In the genomic region with DNA sequence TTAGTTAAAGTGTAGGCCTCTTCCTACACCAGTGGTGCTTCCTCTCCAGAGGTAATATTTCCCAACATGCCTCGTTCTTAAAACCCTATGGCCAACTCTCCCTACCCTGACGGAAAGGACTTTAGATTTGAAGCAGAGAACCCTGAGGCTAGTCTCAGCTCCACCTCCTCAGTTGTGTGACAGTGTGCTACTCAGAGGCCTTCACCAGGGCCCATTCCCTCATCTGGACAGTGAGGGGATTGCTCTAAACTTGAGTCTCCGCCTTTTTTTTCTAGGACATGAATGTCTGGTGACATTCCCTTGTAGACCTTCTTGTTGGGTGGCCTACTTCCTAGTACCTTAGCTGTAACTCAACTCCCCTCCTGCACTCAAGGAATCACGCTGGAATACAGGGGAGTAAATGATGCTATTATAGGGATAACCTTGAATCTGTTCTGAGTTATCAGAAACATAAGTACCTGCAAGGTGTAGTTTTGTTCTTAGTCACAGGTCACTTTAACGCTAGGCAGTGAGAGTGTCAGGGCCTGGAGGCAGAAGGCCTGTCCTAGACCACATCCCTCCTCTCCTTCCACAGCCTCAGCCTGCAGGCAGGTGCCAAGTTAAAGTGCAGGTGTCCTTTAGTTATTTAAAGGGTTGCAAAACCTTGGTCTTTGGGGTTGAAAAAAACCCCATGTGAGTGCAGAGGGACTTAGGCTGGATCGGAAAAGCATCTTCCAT, we compare ENCODE assay signal across 1 cellular context.
TF ChIP-seq lines count a peak whose summit lies in the region.

No MANE protein-coding gene starts in this region.

TF ChIP-seq in H1, 55 proteins besides CTCF, POLR2A, EP300 and RAD21:
- TF ChIP-seq SP4 (IDR thresholded peaks at IDR 0.05; ENCODE audit: low read length), result no peak
- TF ChIP-seq PHF8 (conservative IDR thresholded peaks at IDR 0.05; ENCODE audit: low read depth, low read length), result no peak
- no peak for TF ChIP-seq HDAC2 (IDR thresholded peaks at IDR 0.05; ENCODE audit: borderline replicate concordance in 1 of 2, low read depth in 2 of 2, low read length in 2 of 2)
- no peak for TF ChIP-seq SP1 (IDR thresholded peaks at IDR 0.05; ENCODE audit: low read depth, low read length)
- TF ChIP-seq TAF7 (optimal IDR thresholded peaks at IDR 0.05; ENCODE audit: borderline replicate concordance, low read depth, low read length), result no peak
- TF ChIP-seq SP2 (IDR thresholded peaks at IDR 0.05; ENCODE audit: low read length), result no peak
- TF ChIP-seq, protein P1, sequence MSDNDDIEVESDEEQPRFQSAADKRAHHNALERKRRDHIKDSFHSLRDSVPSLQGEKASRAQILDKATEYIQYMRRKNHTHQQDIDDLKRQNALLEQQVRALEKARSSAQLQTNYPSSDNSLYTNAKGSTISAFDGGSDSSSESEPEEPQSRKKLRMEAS (IDR thresholded peaks at IDR 0.05), result no peak
TF ChIP-seq in H1: peak in this region for 0.
